17 cellular contexts compared by ENCODE assay signal in genomic region chr5:16763211-16763610, GRCh38.
DNase-seq lines count a peak whose midpoint lies in the region; TF ChIP-seq lines count a peak whose summit lies in the region.
"Had no signal": no experiment of that assay in that cellular context is flagged by ENCODE, and none has a peak within 500 bp of the region (broad histone marks: within the 10 kb centered on the region; RNA-seq: fewer than 3 reads in every experiment).

No MANE protein-coding gene starts in this region.

- in situ Hi-C loops in mammary epithelial cell (cut with MboI; ENCODE audit: low sequenced_read_pairs in 2 of 2) = no loop called here

- 57% methylated on average over 5 of the region's 5 CpGs for WGBS in mammary epithelial cell (ENCODE audit: low coverage, missing lambda C conversion rate)

- H3K4me3 ChIP-seq in mammary epithelial cell (replicated peaks in 1 of 3; ENCODE audit: insufficient read depth in 1 of 3, low read depth in 2 of 3, low read length in 3 of 3) (no peak overlapping the region), epithelial cell of esophagus (ENCODE audit: low read length) (no peak overlapping the region)
- H3K4me3 ChIP-seq: BLaER1, GM23338 had no signal

- POLR2A ChIA-PET in MCF 10A (lab: Yijun Ruan, JAX) = no interaction called here

- no peaks in the 10 kb centered on the region for H3K9me3 ChIP-seq in mammary epithelial cell (replicated peaks; ENCODE audit: insufficient read depth, low read length)
- H3K9me3 ChIP-seq: BLaER1, Caco-2 had no signal

- H3K4me1 Mint-ChIP-seq in MCF 10A (ENCODE audit: insufficient read depth, unreplicated experiment) = no peaks in the 10 kb centered on the region
- peaks cover 3% of the 10 kb centered on the region for H3K4me1 Mint-ChIP-seq in progenitor cell of endocrine pancreas (ENCODE audit: low read depth)

- no peaks in the 10 kb centered on the region for H3K27me3 Mint-ChIP-seq in MCF 10A (ENCODE audit: insufficient read depth, unreplicated experiment)
- no peaks in the 10 kb centered on the region for H3K27me3 Mint-ChIP-seq in progenitor cell of endocrine pancreas
- H3K27me3 Mint-ChIP-seq: B cell had no signal

- H3K36me3 ChIP-seq in mammary epithelial cell (ENCODE audit: insufficient read depth, low read length) = peaks cover 54% of the 10 kb centered on the region
- H3K36me3 ChIP-seq: BLaER1 had no signal

- H3K27me3 ChIP-seq in mammary epithelial cell (ENCODE audit: insufficient read depth, low read length) = no peaks in the 10 kb centered on the region
- H3K27me3 ChIP-seq: BLaER1 had no signal

- H3K27ac ChIP-seq in mammary epithelial cell (ENCODE audit: insufficient read depth, low read depth, low read length) = no peak overlapping the region
- H3K27ac ChIP-seq: 22Rv1, BLaER1, C4-2B had no signal

- H3K9me3 Mint-ChIP-seq in MCF 10A (ENCODE audit: unreplicated experiment) (no peaks in the 10 kb centered on the region), progenitor cell of endocrine pancreas (ENCODE audit: low read depth) (no peaks in the 10 kb centered on the region)
- H3K9me3 Mint-ChIP-seq: CD4-positive, CD25-positive, alpha-beta regulatory T cell; CD8-positive, alpha-beta T cell; GM23338 had no signal

- DNase-seq in mammary epithelial cell (peak; percentile 15), MCF 10A (ENCODE audit: unreplicated experiment) (no peak), dermis blood vessel endothelial cell (peak; percentile 72), epithelial cell of esophagus (ENCODE audit: low read depth) (peak; percentile 25), progenitor cell of endocrine pancreas (ENCODE audit: low spot score, unreplicated experiment) (no peak), epidermal melanocyte (ENCODE audit: insufficient read length, low spot score) (no peak)
- DNase-seq: Caco-2; CD4-positive, CD25-positive, alpha-beta regulatory T cell; CD8-positive, alpha-beta T cell; DMS153; DND-41; HCEC 1CT had no signal

- peaks cover 2% of the 10 kb centered on the region for H3K79me2 ChIP-seq in mammary epithelial cell (ENCODE audit: insufficient read depth, low read length)

- H3K4me1 ChIP-seq in mammary epithelial cell (ENCODE audit: insufficient read depth, low read length) = no peaks in the 10 kb centered on the region

- H4K20me1 ChIP-seq in mammary epithelial cell (ENCODE audit: insufficient read depth, low read length) = no peaks in the 10 kb centered on the region
- H4K20me1 ChIP-seq: BLaER1 had no signal

- H3K4me3 Mint-ChIP-seq in MCF 10A (ENCODE audit: unreplicated experiment) (no peak overlapping the region), progenitor cell of endocrine pancreas (ENCODE audit: low read depth) (no peak overlapping the region)
- H3K4me3 Mint-ChIP-seq: B cell; CD4-positive, CD25-positive, alpha-beta regulatory T cell; CD8-positive, alpha-beta T cell; GM23338 had no signal

- H3K27ac Mint-ChIP-seq in MCF 10A (ENCODE audit: low read depth, unreplicated experiment) = no peak overlapping the region
- H3K27ac Mint-ChIP-seq in progenitor cell of endocrine pancreas = no peak overlapping the region
- H3K27ac Mint-ChIP-seq: B cell; CD4-positive, CD25-positive, alpha-beta regulatory T cell; CD8-positive, alpha-beta T cell; GM23338 had no signal

- CTCF ChIA-PET in mammary epithelial cell (lab: Charles Lee; ENCODE audit: low non-redundant PET) (no interaction called here), MCF 10A (lab: Yijun Ruan, JAX) (interaction anchor here (0.6 to 3.8 kb wide), 2 partner anchors 14 to 426 kb away, joined by 8 to 12 read pairs; no protein-coding TSS in a partner anchor)

- peaks cover 43% of the 10 kb centered on the region for H3K36me3 Mint-ChIP-seq in MCF 10A (ENCODE audit: insufficient read depth, unreplicated experiment)
- H3K36me3 Mint-ChIP-seq in progenitor cell of endocrine pancreas (ENCODE audit: insufficient read depth) = peaks cover 36% of the 10 kb centered on the region
- H3K36me3 Mint-ChIP-seq: CD4-positive, CD25-positive, alpha-beta regulatory T cell; CD8-positive, alpha-beta T cell had no signal

- intact Hi-C loops in mammary epithelial cell (cut with micrococcal nuclease) (no loop called here), MCF 10A (cut with micrococcal nuclease) (no loop called here)

- no peak overlapping the region for H3K4me2 ChIP-seq in mammary epithelial cell (ENCODE audit: insufficient read depth, low read depth, low read length)
- H3K4me2 ChIP-seq: BLaER1, GM23338 had no signal

- H2AFZ ChIP-seq in mammary epithelial cell (ENCODE audit: low read depth, low read length) = no peak overlapping the region
- H2AFZ ChIP-seq: GM23338 had no signal

- H3K9ac ChIP-seq in mammary epithelial cell (ENCODE audit: insufficient read depth, low read length) = no peak overlapping the region
- H3K9ac ChIP-seq: BLaER1 had no signal

- BruUV-seq in mammary epithelial cell (replicated peaks; lab: Mats Ljungman, UMichigan) = no TSS peak
- no TSS peak for BruUV-seq in MCF 10A (replicated peaks; lab: Mats Ljungman, UMichigan)

- no peak for TF ChIP-seq CTCF in mammary epithelial cell (conservative IDR thresholded peaks at IDR 0.05 in 1 of 2, IDR thresholded peaks at IDR 0.05 in 1 of 2; ENCODE audit: extremely low read depth in 1 of 2, insufficient read depth in 1 of 2, low read depth in 1 of 2, low read length in 2 of 2)
- no peak for TF ChIP-seq CTCF in MCF 10A (IDR thresholded peaks at IDR 0.05; ENCODE audit: unreplicated experiment)
- TF ChIP-seq CTCF in epithelial cell of esophagus (IDR thresholded peaks at IDR 0.05; ENCODE audit: insufficient read depth, low read depth, low read length, missing control alignments) = no peak
- no peak for TF ChIP-seq CTCF in progenitor cell of endocrine pancreas (IDR thresholded peaks at IDR 0.05; ENCODE audit: unreplicated experiment)

- dilution Hi-C loops in mammary epithelial cell (cut with HindIII; ENCODE audit: low sequenced_read_pairs) = no loop called here

Comparison
In these comparisons a context has a peak if more than half of its experiments do, and no peak if none do; other contexts are left out.
1. DNase-seq: peak in mammary epithelial cell (single experiment), dermis blood vessel endothelial cell (single experiment) and epithelial cell of esophagus (single experiment); none in MCF 10A (single experiment), progenitor cell of endocrine pancreas (single experiment) and epidermal melanocyte (single experiment).